In genomic region chr4:183407128-183407585, GRCh38 we compare ENCODE assay signal across 7 cellular contexts. TPM values are rescaled to one million over a fixed set of nuclear protein-coding genes. Genes with fewer than 3 reads are reported as not detected.
DNase-seq lines count a peak whose midpoint lies in the region; ATAC-seq and TF ChIP-seq lines count a peak whose summit lies in the region.

No MANE protein-coding gene starts in this region.

- TF ChIP-seq CTCF in astrocyte of the cerebellum (IDR thresholded peaks at IDR 0.05; ENCODE audit: low read depth, low read length, missing control alignments) = peak; percentile 87

- intact Hi-C loops in sciatic nerve (cut with DNase I) = no loop called here

- peak overlapping the region; percentile 47 for H3K4me3 ChIP-seq in astrocyte of the cerebellum (ENCODE audit: low read depth, low read length)

- peak; percentile 66 for DNase-seq in NCI-H1694 treated with DMSO at 0.1 percent for 48 hours (lab: John Stamatoyannopoulos, UW)
- DNase-seq in T-helper 22 cell (ENCODE audit: low read depth) = peak; percentile 70
- peak; percentile 63 for DNase-seq in astrocyte of the cerebellum (ENCODE audit: low read depth)
- peak; percentile 28 to 94 (median 79) for DNase-seq in hypothalamus (lab: John Stamatoyannopoulos, UW)
- peak; percentile 92 for DNase-seq in sciatic nerve (ENCODE audit: low spot score)

- ATAC-seq in GM18499 (IDR thresholded peaks at IDR 0.05; ENCODE audit: insufficient read depth, unreplicated experiment) (peak; percentile 94), HG02884 (IDR thresholded peaks at IDR 0.05; ENCODE audit: unreplicated experiment) (peak; percentile 92), sciatic nerve (peak; percentile 94)

- in situ Hi-C loops in astrocyte of the cerebellum (cut with HindIII; ENCODE audit: low sequenced_read_pairs) = no loop called here

RNA-seq across cellular contexts. Expression of gene CDKN2AIP, which starts 37.3 kb away (rescaled TPM):
- 16.8 TPM for total RNA-seq in sciatic nerve

Comparison
In these comparisons a context has a peak if more than half of its experiments do, and no peak if none do; other contexts are left out.
1. Peak in every context shown above with its lines: DNase-seq, ATAC-seq and H3K4me3 ChIP-seq.